In the genomic region with DNA sequence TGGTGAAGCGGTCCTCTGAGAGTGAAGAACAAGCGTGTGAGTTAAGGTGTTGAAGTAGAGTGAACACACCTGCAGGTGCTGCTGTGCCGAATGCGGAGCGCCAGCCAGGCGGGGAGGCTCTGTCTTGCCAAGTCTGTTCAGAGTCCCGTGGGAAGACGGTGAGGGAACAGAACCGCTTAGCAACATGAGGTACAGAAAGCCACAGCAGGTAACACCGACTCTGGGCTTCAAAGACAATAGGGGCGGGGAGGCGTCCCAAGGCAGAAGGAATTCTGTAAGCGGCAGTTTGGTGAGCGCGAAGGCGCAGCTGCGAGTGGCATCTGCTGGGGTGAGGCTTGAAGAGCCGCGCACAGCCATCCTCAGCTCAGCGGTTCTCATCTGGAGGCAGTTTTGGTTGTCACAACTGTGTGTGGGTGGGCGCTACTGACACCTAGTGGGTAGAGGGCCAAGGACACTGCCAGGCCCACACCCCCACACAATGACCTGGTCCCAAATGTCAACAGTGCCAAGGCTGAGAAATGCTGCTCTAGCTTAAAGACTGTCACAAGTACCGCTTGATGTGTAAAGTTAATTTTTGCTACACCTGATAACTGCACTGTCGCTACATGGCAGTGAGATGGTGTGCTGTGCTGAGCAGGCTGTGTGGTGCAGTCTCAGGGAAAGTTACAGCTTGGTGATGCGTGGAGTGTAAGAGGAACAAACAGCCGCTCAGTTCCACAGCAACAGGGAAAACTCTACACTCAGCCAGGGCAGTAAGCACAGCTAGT, we compare ENCODE assay signal across 8 cellular contexts.
DNase-seq lines count a peak whose midpoint lies in the region; ATAC-seq and TF ChIP-seq lines count a peak whose summit lies in the region.

No MANE protein-coding gene starts in this region.

- H3K9ac ChIP-seq in Karpas-422 (ENCODE audit: low read length) = peak overlapping the region; percentile 26; the same call in 1 of the 2 replicates

- no peaks in the 10 kb centered on the region for H3K36me3 ChIP-seq in Karpas-422 (ENCODE audit: insufficient read depth, low read length)

- CTCF ChIA-PET in T-cell (lab: Charles Lee) = interaction anchor here in 1 of 2 donors (1.0 kb wide), 1 partner anchor 116 kb away, joined by 3 read pairs; no protein-coding TSS in a partner anchor

- no peaks in the 10 kb centered on the region for H3K9me3 ChIP-seq in Karpas-422 (ENCODE audit: low read length)

- POLR2A ChIA-PET in T-cell (lab: Charles Lee) = no interaction called here

- no peaks in the 10 kb centered on the region for H3K27me3 Mint-ChIP-seq in T-cell
- H3K27me3 Mint-ChIP-seq in progenitor cell of endocrine pancreas = no peaks in the 10 kb centered on the region

- H2AFZ ChIP-seq in Karpas-422 (ENCODE audit: low read length) = no peak overlapping the region

- no peaks in the 10 kb centered on the region for H3K9me2 ChIP-seq in Karpas-422 (replicated peaks; ENCODE audit: insufficient read depth, low read length)

- H3K4me2 ChIP-seq in Karpas-422 (ENCODE audit: low read depth, low read length, poor library complexity, severe bottlenecking) = peak overlapping the region; percentile 51

- H3K4me3 Mint-ChIP-seq in T-cell = no peak overlapping the region
- no peak overlapping the region for H3K4me3 Mint-ChIP-seq in progenitor cell of endocrine pancreas (ENCODE audit: low read depth)

- H4K20me1 ChIP-seq in Karpas-422 (ENCODE audit: insufficient read depth, low read depth, low read length) = no peaks in the 10 kb centered on the region

- no peaks in the 10 kb centered on the region for H3K9me3 Mint-ChIP-seq in T-cell
- no peaks in the 10 kb centered on the region for H3K9me3 Mint-ChIP-seq in progenitor cell of endocrine pancreas (ENCODE audit: low read depth)

- ATAC-seq in T-cell (replicated peaks in 1 of 4) = peak in 2 of 4 experiments; percentile 50 to 56

- H3K36me3 Mint-ChIP-seq in T-cell (peaks cover 25% of the 10 kb centered on the region), progenitor cell of endocrine pancreas (ENCODE audit: insufficient read depth) (peaks cover 30% of the 10 kb centered on the region)

- no peaks in the 10 kb centered on the region for H3K27me3 ChIP-seq in Karpas-422 (ENCODE audit: low read length)

- no peaks in the 10 kb centered on the region for H3K79me2 ChIP-seq in Karpas-422 (ENCODE audit: low read length)

- peaks cover 24% of the 10 kb centered on the region for H3K4me1 ChIP-seq in Karpas-422 (ENCODE audit: low read length)

- H3K4me1 Mint-ChIP-seq in T-cell (peaks cover 11 to 13% (median 12%) of the 10 kb centered on the region in 3 donors), progenitor cell of endocrine pancreas (ENCODE audit: low read depth) (no peaks in the 10 kb centered on the region)

- H3K27ac Mint-ChIP-seq in T-cell (no peak overlapping the region), progenitor cell of endocrine pancreas (no peak overlapping the region)

- TF ChIP-seq CTCF in GM20000 (IDR thresholded peaks at IDR 0.05; ENCODE audit: extremely low read depth, missing control alignments) (peak; percentile 38), foreskin fibroblast (IDR thresholded peaks at IDR 0.05; ENCODE audit: low read depth, low read length) (peak; percentile 25), progenitor cell of endocrine pancreas (IDR thresholded peaks at IDR 0.05; ENCODE audit: unreplicated experiment) (peak; percentile 59)

- DNase-seq in NK-92 treated with Interleukin-12 subunit alpha and Interleukin-12 subunit beta, amount 100 ng/mL, for 24 hours (lab: John Stamatoyannopoulos, UW) = peak; percentile 8
- DNase-seq in NK-92 (lab: John Stamatoyannopoulos, UW; ENCODE audit: unreplicated experiment) (no peak), GM20000 (ENCODE audit: low spot score) (peak; percentile 64), Karpas-422 (peak; percentile 94), T-cell (peak in 22 of 34 experiments; percentile 4 to 32 (median 12)), foreskin fibroblast (peak; percentile 7 to 34), progenitor cell of endocrine pancreas (ENCODE audit: low spot score, unreplicated experiment) (no peak)
- DNase-seq in activated effector memory CD4-positive, alpha-beta T cell treated with anti-CD3 and anti-CD28 coated beads, Interleukin-2, amount 50 U/mL, for 16 hours = no peak

- no peak overlapping the region for H3K4me3 ChIP-seq in Karpas-422 (ENCODE audit: low read length)
- no peak overlapping the region for H3K4me3 ChIP-seq in foreskin fibroblast (ENCODE audit: low read depth in 1 of 2, low read length in 2 of 2)

- no peak overlapping the region for H3K27ac ChIP-seq in Karpas-422 (ENCODE audit: low read length)

Comparison
In these comparisons a context has a peak if more than half of its experiments do, and no peak if none do; other contexts are left out.
1. DNase-seq: peak in NK-92 treated with Interleukin-12 subunit alpha and Interleukin-12 subunit beta, amount 100 ng/mL, for 24 hours (single experiment), GM20000 (single experiment), Karpas-422 (single experiment), T-cell (22 of 34) and foreskin fibroblast (2 of 2); none in NK-92 (single experiment), progenitor cell of endocrine pancreas (single experiment) and activated effector memory CD4-positive, alpha-beta T cell treated with anti-CD3 and anti-CD28 coated beads, Interleukin-2, amount 50 U/mL, for 16 hours (single experiment).
2. Peak in every context shown above with its lines, with median percentiles within 50 percentile points of each other: CTCF ChIP-seq.